1 cellular context compared by ENCODE assay signal in the genomic region with DNA sequence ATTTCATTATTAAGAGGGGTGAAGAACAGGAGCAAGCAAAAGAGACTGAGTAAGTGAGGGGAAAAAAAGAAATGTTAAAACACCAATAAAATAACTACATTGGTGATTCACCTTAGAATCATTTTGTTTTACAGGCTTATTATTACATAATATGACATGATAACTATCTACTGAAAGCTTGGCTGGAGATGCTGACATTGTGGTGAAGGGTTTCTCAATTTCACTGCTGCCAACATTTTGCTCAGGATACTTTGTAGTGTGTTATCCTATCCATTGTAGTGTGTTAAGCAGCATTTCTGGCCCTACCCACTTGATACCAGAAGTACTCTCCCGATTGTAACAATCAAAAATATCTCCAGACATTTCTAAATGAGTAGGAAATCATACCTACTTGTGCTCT.
TF ChIP-seq lines count a peak whose summit lies in the region.

No MANE protein-coding gene starts in this region.

TF ChIP-seq in SK-N-SH, 30 proteins besides CTCF, POLR2A, EP300 and RAD21 (continued from another document):
- TF ChIP-seq, protein P1, sequence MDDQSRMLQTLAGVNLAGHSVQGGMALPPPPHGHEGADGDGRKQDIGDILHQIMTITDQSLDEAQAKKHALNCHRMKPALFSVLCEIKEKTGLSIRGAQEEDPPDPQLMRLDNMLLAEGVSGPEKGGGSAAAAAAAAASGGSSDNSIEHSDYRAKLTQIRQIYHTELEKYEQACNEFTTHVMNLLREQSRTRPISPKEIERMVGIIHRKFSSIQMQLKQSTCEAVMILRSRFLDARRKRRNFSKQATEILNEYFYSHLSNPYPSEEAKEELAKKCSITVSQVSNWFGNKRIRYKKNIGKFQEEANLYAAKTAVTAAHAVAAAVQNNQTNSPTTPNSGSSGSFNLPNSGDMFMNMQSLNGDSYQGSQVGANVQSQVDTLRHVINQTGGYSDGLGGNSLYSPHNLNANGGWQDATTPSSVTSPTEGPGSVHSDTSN (IDR thresholded peaks at IDR 0.05) = peak; percentile 57; the same call in 1 of the 2 replicates
- TF ChIP-seq SMC3 (IDR thresholded peaks at IDR 0.05; ENCODE audit: low read depth, low read length) = no peak
- TF ChIP-seq NRF1 (IDR thresholded peaks at IDR 0.05; ENCODE audit: low read depth, low read length) = no peak
- no peak for TF ChIP-seq SIN3A (IDR thresholded peaks at IDR 0.05; ENCODE audit: borderline replicate concordance, low read depth, low read length)
- TF ChIP-seq, protein P2, sequence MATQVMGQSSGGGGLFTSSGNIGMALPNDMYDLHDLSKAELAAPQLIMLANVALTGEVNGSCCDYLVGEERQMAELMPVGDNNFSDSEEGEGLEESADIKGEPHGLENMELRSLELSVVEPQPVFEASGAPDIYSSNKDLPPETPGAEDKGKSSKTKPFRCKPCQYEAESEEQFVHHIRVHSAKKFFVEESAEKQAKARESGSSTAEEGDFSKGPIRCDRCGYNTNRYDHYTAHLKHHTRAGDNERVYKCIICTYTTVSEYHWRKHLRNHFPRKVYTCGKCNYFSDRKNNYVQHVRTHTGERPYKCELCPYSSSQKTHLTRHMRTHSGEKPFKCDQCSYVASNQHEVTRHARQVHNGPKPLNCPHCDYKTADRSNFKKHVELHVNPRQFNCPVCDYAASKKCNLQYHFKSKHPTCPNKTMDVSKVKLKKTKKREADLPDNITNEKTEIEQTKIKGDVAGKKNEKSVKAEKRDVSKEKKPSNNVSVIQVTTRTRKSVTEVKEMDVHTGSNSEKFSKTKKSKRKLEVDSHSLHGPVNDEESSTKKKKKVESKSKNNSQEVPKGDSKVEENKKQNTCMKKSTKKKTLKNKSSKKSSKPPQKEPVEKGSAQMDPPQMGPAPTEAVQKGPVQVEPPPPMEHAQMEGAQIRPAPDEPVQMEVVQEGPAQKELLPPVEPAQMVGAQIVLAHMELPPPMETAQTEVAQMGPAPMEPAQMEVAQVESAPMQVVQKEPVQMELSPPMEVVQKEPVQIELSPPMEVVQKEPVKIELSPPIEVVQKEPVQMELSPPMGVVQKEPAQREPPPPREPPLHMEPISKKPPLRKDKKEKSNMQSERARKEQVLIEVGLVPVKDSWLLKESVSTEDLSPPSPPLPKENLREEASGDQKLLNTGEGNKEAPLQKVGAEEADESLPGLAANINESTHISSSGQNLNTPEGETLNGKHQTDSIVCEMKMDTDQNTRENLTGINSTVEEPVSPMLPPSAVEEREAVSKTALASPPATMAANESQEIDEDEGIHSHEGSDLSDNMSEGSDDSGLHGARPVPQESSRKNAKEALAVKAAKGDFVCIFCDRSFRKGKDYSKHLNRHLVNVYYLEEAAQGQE (IDR thresholded peaks at IDR 0.05; ENCODE audit: low read depth, low read length) = no peak
- TF ChIP-seq MXI1 (IDR thresholded peaks at IDR 0.05; ENCODE audit: low read depth, low read length) = no peak
- TF ChIP-seq TCF12 (IDR thresholded peaks at IDR 0.05) = peak; percentile 39; the same call in 1 of the 2 replicates
